In genomic region chr3:138945646-138946553, GRCh38 we compare ENCODE assay signal across 8 cellular contexts. TPM values are rescaled to one million over a fixed set of nuclear protein-coding genes. Genes with fewer than 3 reads are reported as not detected.
DNase-seq lines count a peak whose midpoint lies in the region; ATAC-seq, FAIRE-seq and TF ChIP-seq lines count a peak whose summit lies in the region.

No MANE protein-coding gene starts in this region.

- no peak overlapping the region for H3K27ac ChIP-seq in kidney (ENCODE audit: low read depth in 2 of 2, low read length in 2 of 2)
- H3K27ac ChIP-seq in thymus (ENCODE audit: low read depth) = no peak overlapping the region

- H3K4me3 ChIP-seq in kidney (ENCODE audit: low read length in 2 of 2) = no peak overlapping the region
- peak overlapping the region; percentile 28 for H3K4me3 ChIP-seq in thymus (ENCODE audit: low read length)

- no peak for TF ChIP-seq CTCF in kidney (IDR thresholded peaks at IDR 0.05; ENCODE audit: borderline replicate concordance, extremely low read depth, insufficient read depth)

- H3K36me3 ChIP-seq in kidney (ENCODE audit: control insufficient read depth in 1 of 2, insufficient read depth in 2 of 2, low read length in 2 of 2) (no peaks in the 10 kb centered on the region), thymus (ENCODE audit: control insufficient read depth, insufficient read depth) (no peaks in the 10 kb centered on the region)

- no peak overlapping the region for H3K9ac ChIP-seq in kidney (ENCODE audit: low read length in 2 of 2)

- H3K9me3 ChIP-seq in kidney (ENCODE audit: control insufficient read depth in 1 of 2, low read length in 2 of 2) (no peaks in the 10 kb centered on the region), thymus (ENCODE audit: control insufficient read depth) (no peaks in the 10 kb centered on the region)

- no peak for FAIRE-seq in kidney (lab: Jason Lieb, UNC)

- DNase-seq in Daoy (ENCODE audit: low read depth) (peak; percentile 79), MV-4-11 (lab: John Stamatoyannopoulos, UW) (peak; percentile 46), astrocyte of the hippocampus (ENCODE audit: low read depth, low spot score) (peak; percentile 42), kidney (peak; percentile 69), cerebellar cortex (ENCODE audit: low spot score) (no peak)
- no peak for DNase-seq in activated CD4-positive, CD25-positive, alpha-beta regulatory T cell (lab: John Stamatoyannopoulos, UW)

- intact Hi-C loops in kidney (cut with DNase I) = no loop called here

- WGBS in thymus = 2% methylated on average over 114 of the region's 114 CpGs

- peaks cover 73% of the 10 kb centered on the region for H3K27me3 ChIP-seq in thymus (ENCODE audit: control insufficient read depth, insufficient read depth)

- ATAC-seq in HG02973 (IDR thresholded peaks at IDR 0.05; ENCODE audit: unreplicated experiment) = no peak

- H3K4me1 ChIP-seq in kidney (ENCODE audit: control insufficient read depth in 1 of 2, insufficient read depth in 1 of 2, low read depth in 1 of 2, low read length in 2 of 2) = peaks cover 0 to 20% of the 10 kb centered on the region in 2 donors
- peaks cover 17% of the 10 kb centered on the region for H3K4me1 ChIP-seq in thymus (ENCODE audit: control insufficient read depth, insufficient read depth, low read length)

RNA-seq across cellular contexts. Expression of gene FOXL2, which starts 1.0 kb away (rescaled TPM):
- 8.0 and 9.0 TPM in 2 replicates for total RNA-seq in Daoy (2014; rRNA removed; shearing (Covaris generic))
- not detected for total RNA-seq in kidney
- polyA plus RNA-seq in kidney (ENCODE audit: insufficient read depth, low read depth, low replicate concordance) = not detected
- polyA plus RNA-seq in thymus = 0.18 TPM

RNA-seq across cellular contexts. Expression of gene FOXL2NB, which starts 1.1 kb away (rescaled TPM):
- total RNA-seq in Daoy (2014; rRNA removed; shearing (Covaris generic)) = 4.1 and 7.2 TPM in 2 replicates
- not detected for total RNA-seq in kidney
- not detected for polyA plus RNA-seq in kidney (ENCODE audit: insufficient read depth, low read depth, low replicate concordance)
- 0.05 TPM for polyA plus RNA-seq in thymus

Comparison
In these comparisons a context has a peak if more than half of its experiments do, and no peak if none do; other contexts are left out.
1. DNase-seq: peak in Daoy (single experiment), MV-4-11 (single experiment), astrocyte of the hippocampus (single experiment) and kidney (single experiment); none in cerebellar cortex (single experiment) and activated CD4-positive, CD25-positive, alpha-beta regulatory T cell (0 of 4).